Comparison of ENCODE assay signal across 8 cellular contexts in genomic region chr20:59948828-59949720, GRCh38. TPM values are rescaled to one million over a fixed set of nuclear protein-coding genes. Genes with fewer than 3 reads are reported as not detected.
DNase-seq lines count a peak whose midpoint lies in the region; ATAC-seq and TF ChIP-seq lines count a peak whose summit lies in the region.

No MANE protein-coding gene starts in this region.

- no peaks in the 10 kb centered on the region for H3K36me3 ChIP-seq in GM23338 (ENCODE audit: insufficient read depth)

- H3K27me3 ChIP-seq in GM23338 (ENCODE audit: insufficient read depth), result no peaks in the 10 kb centered on the region

- DNase-seq in SKM-1 treated with dmso at 0.1 percent for 144 hours (lab: John Stamatoyannopoulos, UW; ENCODE audit: unreplicated experiment), result peak; percentile 58
- DNase-seq in SKM-1 (lab: John Stamatoyannopoulos, UW; ENCODE audit: unreplicated experiment), result no peak
- DNase-seq in GM23338 (ENCODE audit: low spot score), result peak; percentile 71
- DNase-seq in NCI-H2196 (lab: John Stamatoyannopoulos, UW; ENCODE audit: unreplicated experiment), result peak; percentile 64
- no peak for DNase-seq in glutamatergic neuron
- DNase-seq in stimulated activated effector memory CD8-positive, alpha-beta T cell treated with anti-CD3 and anti-CD28 coated beads, Interleukin-12 subunit alpha, Interleukin-12 subunit beta, amount 100 ng/mL, for 72 hours (ENCODE audit: low spot score in 2 of 2), result no peak

- no peaks in the 10 kb centered on the region for H3F3A ChIP-seq in GM23338 (replicated peaks; ENCODE audit: low read depth)

- H3K9me2 ChIP-seq in GM23338 (ENCODE audit: insufficient read depth), result no peaks in the 10 kb centered on the region

- H3K27ac Mint-ChIP-seq in GM23338 (no peak overlapping the region), glutamatergic neuron (ENCODE audit: unreplicated experiment) (no peak overlapping the region)
- peak overlapping the region; percentile 97 for H3K27ac Mint-ChIP-seq in activated T-helper 17 cell treated with anti-CD3 and anti-CD28 coated beads, Interleukin-2, amount 50 U/mL, for 72 hours
- H3K27ac Mint-ChIP-seq in stimulated activated effector memory CD8-positive, alpha-beta T cell treated with anti-CD3 and anti-CD28 coated beads, Interleukin-12 subunit alpha, Interleukin-12 subunit beta, amount 100 ng/mL, for 72 hours, result peak overlapping the region; percentile 91

- H3K9me3 Mint-ChIP-seq in GM23338 (no peaks in the 10 kb centered on the region), glutamatergic neuron (ENCODE audit: unreplicated experiment) (peaks cover 1% of the 10 kb centered on the region)
- no peaks in the 10 kb centered on the region for H3K9me3 Mint-ChIP-seq in activated T-helper 17 cell treated with anti-CD3 and anti-CD28 coated beads, Interleukin-2, amount 50 U/mL, for 72 hours
- no peaks in the 10 kb centered on the region for H3K9me3 Mint-ChIP-seq in stimulated activated effector memory CD8-positive, alpha-beta T cell treated with anti-CD3 and anti-CD28 coated beads, Interleukin-12 subunit alpha, Interleukin-12 subunit beta, amount 100 ng/mL, for 72 hours

- ATAC-seq in GM23338 (peak; percentile 25; the same call in 1 of the 3 replicates), HG03045 (IDR thresholded peaks at IDR 0.05; ENCODE audit: unreplicated experiment) (no peak)
- peak; percentile 60 for ATAC-seq in activated T-helper 17 cell treated with anti-CD3 and anti-CD28 coated beads, Interleukin-2, amount 50 U/mL, for 72 hours (replicated peaks)
- peak; percentile 62 for ATAC-seq in stimulated activated effector memory CD8-positive, alpha-beta T cell treated with anti-CD3 and anti-CD28 coated beads, Interleukin-12 subunit alpha, Interleukin-12 subunit beta, amount 100 ng/mL, for 72 hours

- H3K4me3 Mint-ChIP-seq in GM23338 (no peak overlapping the region), glutamatergic neuron (ENCODE audit: unreplicated experiment) (no peak overlapping the region)
- H3K4me3 Mint-ChIP-seq in activated T-helper 17 cell treated with anti-CD3 and anti-CD28 coated beads, Interleukin-2, amount 50 U/mL, for 72 hours, result peak overlapping the region; percentile 76
- H3K4me3 Mint-ChIP-seq in stimulated activated effector memory CD8-positive, alpha-beta T cell treated with anti-CD3 and anti-CD28 coated beads, Interleukin-12 subunit alpha, Interleukin-12 subunit beta, amount 100 ng/mL, for 72 hours, result peak overlapping the region; percentile 23

- no peaks in the 10 kb centered on the region for H3K79me2 ChIP-seq in GM23338 (replicated peaks; ENCODE audit: insufficient read depth)

- H3K4me1 Mint-ChIP-seq in GM23338 (peaks cover 14% of the 10 kb centered on the region), glutamatergic neuron (ENCODE audit: low read depth, unreplicated experiment) (peaks cover 28% of the 10 kb centered on the region)
- H3K4me1 Mint-ChIP-seq in activated T-helper 17 cell treated with anti-CD3 and anti-CD28 coated beads, Interleukin-2, amount 50 U/mL, for 72 hours, result peaks cover 9% of the 10 kb centered on the region
- H3K4me1 Mint-ChIP-seq in stimulated activated effector memory CD8-positive, alpha-beta T cell treated with anti-CD3 and anti-CD28 coated beads, Interleukin-12 subunit alpha, Interleukin-12 subunit beta, amount 100 ng/mL, for 72 hours, result peaks cover 8% of the 10 kb centered on the region

- H3K27me3 Mint-ChIP-seq in GM23338 (ENCODE audit: insufficient read depth, low read depth, poor library complexity), result no peaks in the 10 kb centered on the region
- H3K27me3 Mint-ChIP-seq in activated T-helper 17 cell treated with anti-CD3 and anti-CD28 coated beads, Interleukin-2, amount 50 U/mL, for 72 hours, result no peaks in the 10 kb centered on the region
- peaks cover 3% of the 10 kb centered on the region for H3K27me3 Mint-ChIP-seq in glutamatergic neuron (ENCODE audit: unreplicated experiment)

- peaks cover 13% of the 10 kb centered on the region for H3K36me3 Mint-ChIP-seq in GM23338 (ENCODE audit: low read depth)
- peaks cover 35% of the 10 kb centered on the region for H3K36me3 Mint-ChIP-seq in activated T-helper 17 cell treated with anti-CD3 and anti-CD28 coated beads, Interleukin-2, amount 50 U/mL, for 72 hours (ENCODE audit: low read depth)
- H3K36me3 Mint-ChIP-seq in glutamatergic neuron (ENCODE audit: unreplicated experiment), result no peaks in the 10 kb centered on the region
- H3K36me3 Mint-ChIP-seq in stimulated activated effector memory CD8-positive, alpha-beta T cell treated with anti-CD3 and anti-CD28 coated beads, Interleukin-12 subunit alpha, Interleukin-12 subunit beta, amount 100 ng/mL, for 72 hours, result peaks cover 21% of the 10 kb centered on the region

- no peak overlapping the region for H3K4me3 ChIP-seq in GM23338

- H4K20me1 ChIP-seq in GM23338 (replicated peaks; ENCODE audit: insufficient read depth), result no peaks in the 10 kb centered on the region

- no peak overlapping the region for H3K27ac ChIP-seq in GM23338 (ENCODE audit: low read depth)

- H2AFZ ChIP-seq in GM23338, result no peak overlapping the region

- no peak overlapping the region for H3K4me2 ChIP-seq in GM23338

- peaks cover 6% of the 10 kb centered on the region for H3K4me1 ChIP-seq in GM23338 (ENCODE audit: insufficient read depth)

- TF ChIP-seq CTCF in GM23338 (conservative IDR thresholded peaks at IDR 0.05; ENCODE audit: low read depth in 2 of 2) (peak; percentile 57 to 68), glutamatergic neuron (IDR thresholded peaks at IDR 0.05; ENCODE audit: partially characterized antibody, unreplicated experiment) (peak; percentile 75)

RNA-seq across cellular contexts. Expression of gene FAM217B, which starts 8.9 kb away (rescaled TPM):
- 12.8 and 13.2 TPM in 2 replicates for total RNA-seq in GM23338 (2014; rRNA removed; shearing (Covaris generic))
- 23.6 and 25.9 TPM in 2 replicates for polyA plus RNA-seq in GM23338 (2016; fragmentation: Nextera tagmentation; extraction: Ambion mirVana)
- total RNA-seq in activated T-helper 17 cell treated with anti-CD3 and anti-CD28 coated beads, Interleukin-2, amount 50 U/mL, for 72 hours, result 10 to 100 TPM; 16.6 to 20.9 TPM
- total RNA-seq in glutamatergic neuron (ENCODE audit: unreplicated experiment), result 14.8 TPM

RNA-seq across cellular contexts. Expression of gene PPP1R3D, which starts 9.0 kb away (rescaled TPM):
- 3.0 and 4.4 TPM in 2 replicates for total RNA-seq in GM23338 (2014; rRNA removed; shearing (Covaris generic))
- 1.4 TPM in 2 replicates for polyA plus RNA-seq in GM23338 (2016; fragmentation: Nextera tagmentation; extraction: Ambion mirVana)
- 1 to 10 TPM; 5.3 to 5.9 TPM for total RNA-seq in activated T-helper 17 cell treated with anti-CD3 and anti-CD28 coated beads, Interleukin-2, amount 50 U/mL, for 72 hours
- 1.3 TPM for total RNA-seq in glutamatergic neuron (ENCODE audit: unreplicated experiment)

RNA-seq across cellular contexts. Expression of gene CDH26, which starts 9.1 kb away (rescaled TPM):
- total RNA-seq in GM23338 (2014; rRNA removed; shearing (Covaris generic)), result 2.0 and 2.8 TPM in 2 replicates
- polyA plus RNA-seq in GM23338 (2016; fragmentation: Nextera tagmentation; extraction: Ambion mirVana), result 2.0 and 2.3 TPM in 2 replicates
- total RNA-seq in activated T-helper 17 cell treated with anti-CD3 and anti-CD28 coated beads, Interleukin-2, amount 50 U/mL, for 72 hours, result 1 to 10 TPM in 1 of 2 donors, under 1 TPM in 1; 0.56 to 2.6 TPM
- 0.76 TPM for total RNA-seq in glutamatergic neuron (ENCODE audit: unreplicated experiment)

RNA-seq across cellular contexts. Expression of gene SYCP2, which starts 15.6 kb away (rescaled TPM):
- 2.1 TPM in 2 replicates for total RNA-seq in GM23338 (2014; rRNA removed; shearing (Covaris generic))
- 0.14 and 0.50 TPM in 2 replicates for polyA plus RNA-seq in GM23338 (2016; fragmentation: Nextera tagmentation; extraction: Ambion mirVana)
- 1 to 10 TPM; 2.5 to 6.7 TPM for total RNA-seq in activated T-helper 17 cell treated with anti-CD3 and anti-CD28 coated beads, Interleukin-2, amount 50 U/mL, for 72 hours
- 0.69 TPM for total RNA-seq in glutamatergic neuron (ENCODE audit: unreplicated experiment)

Comparison
In these comparisons a context has a peak if more than half of its experiments do, and no peak if none do; other contexts are left out.
1. DNase-seq: peak in SKM-1 treated with dmso at 0.1 percent for 144 hours (single experiment), GM23338 (single experiment) and NCI-H2196 (single experiment); none in SKM-1 (single experiment), glutamatergic neuron (single experiment) and stimulated activated effector memory CD8-positive, alpha-beta T cell treated with anti-CD3 and anti-CD28 coated beads, Interleukin-12 subunit alpha, Interleukin-12 subunit beta, amount 100 ng/mL, for 72 hours (0 of 2).
2. H3K27ac Mint-ChIP-seq: peak in activated T-helper 17 cell treated with anti-CD3 and anti-CD28 coated beads, Interleukin-2, amount 50 U/mL, for 72 hours (single experiment) and stimulated activated effector memory CD8-positive, alpha-beta T cell treated with anti-CD3 and anti-CD28 coated beads, Interleukin-12 subunit alpha, Interleukin-12 subunit beta, amount 100 ng/mL, for 72 hours (single experiment); none in GM23338 (single experiment) and glutamatergic neuron (single experiment).
3. H3K4me3 Mint-ChIP-seq: peak in activated T-helper 17 cell treated with anti-CD3 and anti-CD28 coated beads, Interleukin-2, amount 50 U/mL, for 72 hours (single experiment) and stimulated activated effector memory CD8-positive, alpha-beta T cell treated with anti-CD3 and anti-CD28 coated beads, Interleukin-12 subunit alpha, Interleukin-12 subunit beta, amount 100 ng/mL, for 72 hours (single experiment); none in GM23338 (single experiment) and glutamatergic neuron (single experiment).